Comparison of ENCODE assay signal across 8 cellular contexts in genomic region chr9:37592108-37592951, GRCh38. TPM values are rescaled to one million over a fixed set of nuclear protein-coding genes. Genes with fewer than 3 reads are reported as not detected.
DNase-seq lines count a peak whose midpoint lies in the region; ATAC-seq, FAIRE-seq and TF ChIP-seq lines count a peak whose summit lies in the region.

TSS of gene TOMM5 (minus strand) at chr9:37592597. CDS start at chr9:37592532, 65 bp downstream.

- H3K27ac ChIP-seq in angular gyrus (ENCODE audit: low read depth, low read length), result peak within 1 kb of the TSS; percentile 82
- peak within 1 kb of the TSS; percentile 81 to 82 for H3K27ac ChIP-seq in right atrium auricular region
- peak within 1 kb of the TSS; percentile 92 for H3K27ac ChIP-seq in psoas muscle

- WGBS in psoas muscle, 3 donors, result 0 to 1% (median 1%) methylated on average over 69 to 72 of the region's 72 CpGs

- ATAC-seq in GM18499 (IDR thresholded peaks at IDR 0.05; ENCODE audit: insufficient read depth, unreplicated experiment), result peak; percentile 61
- peak; percentile 86 for ATAC-seq in HG02943 (IDR thresholded peaks at IDR 0.05; ENCODE audit: low read depth, unreplicated experiment)
- ATAC-seq in psoas muscle, result peak; percentile 96 to 100 (median 98)

- H3K9me3 ChIP-seq in right atrium auricular region (no peaks in the 10 kb centered on the region), psoas muscle (no peaks in the 10 kb centered on the region)

- intact Hi-C loops in psoas muscle (cut with DNase I), result loop anchor here in 1 of 2 donors (2.0 to 10.0 kb wide), 4 partner anchors 16 to 312 kb away; partner anchors contain the start of genes DCAF10, FBXO10 and SLC25A51

- peak within 1 kb of the TSS; percentile 77 to 89 for H3K4me3 ChIP-seq in right atrium auricular region
- peak within 1 kb of the TSS; percentile 95 for H3K4me3 ChIP-seq in psoas muscle

- FAIRE-seq in urothelium cell line (lab: Jason Lieb, UNC), result peak; percentile 96

- TF ChIP-seq CTCF in right atrium auricular region (IDR thresholded peaks at IDR 0.05) (peak in 1 of 2 donors; percentile 28), psoas muscle (IDR thresholded peaks at IDR 0.05) (no peak)

- H3K27me3 ChIP-seq in right atrium auricular region (no peaks in the 10 kb centered on the region), psoas muscle (ENCODE audit: insufficient read depth in 3 of 3, low read length in 2 of 3) (no peaks in the 10 kb centered on the region)

- H3K36me3 ChIP-seq in right atrium auricular region (peaks cover 10% of the 10 kb centered on the region), psoas muscle (ENCODE audit: insufficient read depth in 1 of 2, low read depth in 1 of 2) (peaks cover 0 to 27% of the 10 kb centered on the region in 2 donors)

- H3K4me1 ChIP-seq in right atrium auricular region (peaks cover 0 to 32% of the 10 kb centered on the region in 2 donors), psoas muscle (peaks cover 24% of the 10 kb centered on the region)

- peak; percentile 8 to 76 for DNase-seq in NCI-H187 (lab: John Stamatoyannopoulos, UW)
- peak; percentile 75 to 96 (median 86) for DNase-seq in T-helper 2 cell
- peak; percentile 95 for DNase-seq in right atrium auricular region (ENCODE audit: low spot score)
- DNase-seq in psoas muscle, result peak; percentile 94 to 97
- DNase-seq in urothelium cell line (ENCODE audit: low spot score), result peak; percentile 96

RNA-seq across cellular contexts. Expression of gene TOMM5, which starts in this region (rescaled TPM):
- total RNA-seq in right atrium auricular region (10 to 100 TPM; 45.5 to 63.9 TPM), psoas muscle (100 to 1,000 TPM in 2 of 4 donors, 10 to 100 TPM in 2; 65.2 to 104 (median 98.9) TPM)
- polyA plus RNA-seq in psoas muscle, result 100 to 1,000 TPM; 144 to 280 (median 234) TPM

Comparison
In these comparisons a context has a peak if more than half of its experiments do, and no peak if none do; other contexts are left out.
1. Peak in every context shown above with its lines: DNase-seq, ATAC-seq, H3K4me3 ChIP-seq and H3K27ac ChIP-seq.
2. DNase-seq: peak in every context shown above with its lines; median percentile 96 in urothelium cell line; 96 in psoas muscle; 95 in right atrium auricular region; 86 in T-helper 2 cell; 42 in NCI-H187.